19 cellular contexts compared by ENCODE assay signal in genomic region chr17:46120078-46120477, GRCh38.
DNase-seq lines count a peak whose midpoint lies in the region; ATAC-seq, FAIRE-seq and TF ChIP-seq lines count a peak whose summit lies in the region.
"Had no signal": no experiment of that assay in that cellular context is flagged by ENCODE, and none has a peak within 500 bp of the region (broad histone marks: within the 10 kb centered on the region; RNA-seq: fewer than 3 reads in every experiment).

No MANE protein-coding gene starts in this region.

- POLR2A ChIA-PET in CD4-positive, alpha-beta memory T cell (lab: Charles Lee; ENCODE audit: partially characterized antibody), result no interaction called here
- POLR2A ChIA-PET in naive thymus-derived CD4-positive, alpha-beta T cell (lab: Charles Lee), result interaction anchor here (1.5 kb wide), 1 partner anchor 12 kb away, joined by 5 read pairs; no protein-coding TSS in a partner anchor

- H3K27ac Mint-ChIP-seq in CD4-positive, alpha-beta memory T cell, result peak overlapping the region in 4 of 7 donors; percentile 23 to 80 (median 48)
- peak overlapping the region; percentile 26 for H3K27ac Mint-ChIP-seq in activated T-helper 17 cell treated with anti-CD3 and anti-CD28 coated beads, Interleukin-2, amount 50 U/mL, for 72 hours
- H3K27ac Mint-ChIP-seq in naive thymus-derived CD4-positive, alpha-beta T cell, result peak overlapping the region in 6 of 9 donors; percentile 2 to 76 (median 48)

- no peak for ATAC-seq in activated T-helper 17 cell treated with anti-CD3 and anti-CD28 coated beads, Interleukin-2, amount 50 U/mL, for 72 hours (replicated peaks)
- no peak for ATAC-seq in naive thymus-derived CD4-positive, alpha-beta T cell
- ATAC-seq in HG03159 (IDR thresholded peaks at IDR 0.05; ENCODE audit: unreplicated experiment), result no peak
- ATAC-seq in HG03571 (IDR thresholded peaks at IDR 0.05; ENCODE audit: unreplicated experiment), result no peak
- ATAC-seq: stimulated activated naive CD8-positive, alpha-beta T cell treated with anti-CD3 and anti-CD28 coated beads, Interleukin-15, Interleukin-2, amounts not matched to agents 100 U/mL and 50 U/mL, for 24 hours had no signal

- peak; percentile 86 for FAIRE-seq in GM12891 (lab: Jason Lieb, UNC)
- FAIRE-seq: kidney, small intestine had no signal

- no peaks in the 10 kb centered on the region for H3K36me3 ChIP-seq in CD4-positive, alpha-beta memory T cell (ENCODE audit: insufficient read depth, low read length)
- H3K36me3 ChIP-seq in naive thymus-derived CD4-positive, alpha-beta T cell (ENCODE audit: control insufficient read depth in 2 of 3, insufficient read depth in 3 of 3, low read length in 3 of 3), result no peaks in the 10 kb centered on the region
- H3K36me3 ChIP-seq: esophagus muscularis mucosa, tibial nerve had no signal

- TF ChIP-seq POLR2A in GM12891 (IDR thresholded peaks at IDR 0.05; ENCODE audit: low read depth, low read length), result no peak

- intact Hi-C loops in CD4-positive, alpha-beta memory T cell (cut with micrococcal nuclease), result no loop called here
- intact Hi-C loops in naive thymus-derived CD4-positive, alpha-beta T cell (cut with micrococcal nuclease), result loop anchor here in 1 of 2 donors (5.0 kb wide), 1 partner anchor 57 kb away; no protein-coding TSS in a partner anchor

- peaks cover 3 to 12% of the 10 kb centered on the region in 2 donors for H3K36me3 Mint-ChIP-seq in CD4-positive, alpha-beta memory T cell
- H3K36me3 Mint-ChIP-seq in activated T-helper 17 cell treated with anti-CD3 and anti-CD28 coated beads, Interleukin-2, amount 50 U/mL, for 72 hours (ENCODE audit: low read depth), result peaks cover 27% of the 10 kb centered on the region
- peaks cover 0 to 25% (median 4%) of the 10 kb centered on the region in 5 donors for H3K36me3 Mint-ChIP-seq in naive thymus-derived CD4-positive, alpha-beta T cell

- H3K4me1 ChIP-seq in CD4-positive, alpha-beta memory T cell (ENCODE audit: insufficient read depth, low read length), result peaks cover 93% of the 10 kb centered on the region
- peaks cover 38 to 51% of the 10 kb centered on the region in 2 donors for H3K4me1 ChIP-seq in naive thymus-derived CD4-positive, alpha-beta T cell (ENCODE audit: control insufficient read depth in 2 of 2, insufficient read depth in 2 of 2, low read length in 2 of 2)

- CTCF ChIA-PET in CD4-positive, alpha-beta memory T cell (lab: Charles Lee; ENCODE audit: partially characterized antibody), result interaction anchor here (1.4 kb wide), 1 partner anchor 8 kb away, joined by 4 read pairs; no protein-coding TSS in a partner anchor
- CTCF ChIA-PET in naive thymus-derived CD4-positive, alpha-beta T cell (lab: Charles Lee), result interaction anchor here (1.2 kb wide), 1 partner anchor 27 kb away, joined by 3 read pairs; no protein-coding TSS in a partner anchor

- H3K27ac ChIP-seq in CD4-positive, alpha-beta memory T cell (ENCODE audit: low read depth, low read length), result no peak overlapping the region
- H3K27ac ChIP-seq in naive thymus-derived CD4-positive, alpha-beta T cell (ENCODE audit: low read depth, low read length), result no peak overlapping the region
- H3K27ac ChIP-seq: tibial nerve had no signal

- H3K27me3 ChIP-seq in CD4-positive, alpha-beta memory T cell (ENCODE audit: insufficient read depth, low read length), result no peaks in the 10 kb centered on the region
- no peaks in the 10 kb centered on the region for H3K27me3 ChIP-seq in naive thymus-derived CD4-positive, alpha-beta T cell (ENCODE audit: control insufficient read depth in 2 of 2, insufficient read depth in 2 of 2, low read length in 2 of 2)
- H3K27me3 ChIP-seq: esophagus muscularis mucosa, tibial nerve had no signal

- H3K9me3 Mint-ChIP-seq in CD4-positive, alpha-beta memory T cell, result no peaks in the 10 kb centered on the region
- H3K9me3 Mint-ChIP-seq in activated T-helper 17 cell treated with anti-CD3 and anti-CD28 coated beads, Interleukin-2, amount 50 U/mL, for 72 hours, result peaks cover 4% of the 10 kb centered on the region
- H3K9me3 Mint-ChIP-seq in naive thymus-derived CD4-positive, alpha-beta T cell, result peaks cover 0 to 3% (median 0%) of the 10 kb centered on the region in 11 donors

- H3K27me3 Mint-ChIP-seq in CD4-positive, alpha-beta memory T cell, result no peaks in the 10 kb centered on the region
- no peaks in the 10 kb centered on the region for H3K27me3 Mint-ChIP-seq in activated T-helper 17 cell treated with anti-CD3 and anti-CD28 coated beads, Interleukin-2, amount 50 U/mL, for 72 hours
- no peaks in the 10 kb centered on the region for H3K27me3 Mint-ChIP-seq in naive thymus-derived CD4-positive, alpha-beta T cell

- H3K4me3 Mint-ChIP-seq in CD4-positive, alpha-beta memory T cell, result peak overlapping the region in 2 of 8 donors; percentile 12 to 31
- H3K4me3 Mint-ChIP-seq in activated T-helper 17 cell treated with anti-CD3 and anti-CD28 coated beads, Interleukin-2, amount 50 U/mL, for 72 hours, result peak overlapping the region; percentile 5
- H3K4me3 Mint-ChIP-seq in naive thymus-derived CD4-positive, alpha-beta T cell, result peak overlapping the region in 3 of 10 donors; percentile 9 to 52 (median 20)

- H3K4me3 ChIP-seq in CD4-positive, alpha-beta memory T cell (ENCODE audit: low read length in 2 of 2), result no peak overlapping the region
- no peak overlapping the region for H3K4me3 ChIP-seq in naive thymus-derived CD4-positive, alpha-beta T cell (ENCODE audit: low read length)
- H3K4me3 ChIP-seq: esophagus muscularis mucosa, tibial nerve had no signal

- peaks cover 68 to 92% (median 79%) of the 10 kb centered on the region in 4 donors for H3K4me1 Mint-ChIP-seq in CD4-positive, alpha-beta memory T cell
- H3K4me1 Mint-ChIP-seq in activated T-helper 17 cell treated with anti-CD3 and anti-CD28 coated beads, Interleukin-2, amount 50 U/mL, for 72 hours, result peaks cover 72% of the 10 kb centered on the region
- peaks cover 53 to 98% (median 91%) of the 10 kb centered on the region in 7 donors for H3K4me1 Mint-ChIP-seq in naive thymus-derived CD4-positive, alpha-beta T cell

- no peak for DNase-seq in CD4-positive, alpha-beta memory T cell
- DNase-seq in GM12891 (ENCODE audit: insufficient read length, low spot score) (no peak), MV-4-11 (lab: John Stamatoyannopoulos, UW) (no peak), SIG-M5 (lab: John Stamatoyannopoulos, UW) (no peak)
- no peak for DNase-seq in naive thymus-derived CD4-positive, alpha-beta T cell
- DNase-seq: activated CD4-positive, CD25-positive, alpha-beta regulatory T cell; activated CD8-positive, alpha-beta memory T cell treated with anti-CD3 and anti-CD28 coated beads for 24 hours; DND-41; effector memory CD4-positive, alpha-beta T cell; NCI-H1417 treated with DMSO at 0.1 percent for 48 hours; NCI-H526; small intestine; stimulated activated naive CD8-positive, alpha-beta T cell treated with anti-CD3 and anti-CD28 coated beads, Interleukin-15, Interleukin-2, amounts not matched to agents 100 U/mL and 50 U/mL, for 24 hours had no signal

- no peaks in the 10 kb centered on the region for H3K9me3 ChIP-seq in CD4-positive, alpha-beta memory T cell (ENCODE audit: control insufficient read depth in 1 of 2, low read length in 2 of 2)
- H3K9me3 ChIP-seq in naive thymus-derived CD4-positive, alpha-beta T cell (ENCODE audit: control insufficient read depth in 2 of 3, low read length in 3 of 3), result no peaks in the 10 kb centered on the region
- H3K9me3 ChIP-seq: esophagus muscularis mucosa, tibial nerve had no signal

TF ChIP-seq in GM12891, 5 proteins besides CTCF, POLR2A, EP300 and RAD21:
- TF ChIP-seq POU2F2 (IDR thresholded peaks at IDR 0.05; ENCODE audit: low read depth, low read length) (no peak), SPI1 (IDR thresholded peaks at IDR 0.05; ENCODE audit: low read depth, low read length) (no peak), PAX5 (IDR thresholded peaks at IDR 0.05; ENCODE audit: insufficient read depth, low read length, severe bottlenecking) (no peak), TAF1 (IDR thresholded peaks at IDR 0.05; ENCODE audit: low read depth, low read length) (no peak), POLR2AphosphoS5 (IDR thresholded peaks at IDR 0.05; ENCODE audit: low read depth, low read length) (no peak)
